Comparison of ENCODE assay signal across 19 cellular contexts in genomic region chr17:63809970-63810369, GRCh38.
"Had no signal": no experiment of that assay in that cellular context is flagged by ENCODE, and none has a peak within 500 bp of the region (broad histone marks: within the 10 kb centered on the region; RNA-seq: fewer than 3 reads in every experiment).

No MANE protein-coding gene starts in this region.

- H3K4me1 Mint-ChIP-seq: activated CD4-positive, alpha-beta T cell treated with anti-CD3 and anti-CD28 coated beads, Interleukin-2, amount 10 ng/mL, durations not matched to agents 7 days and 5 days; nephron progenitor cell had no signal

- H3K4me1 ChIP-seq: body of pancreas, lower lobe of right lung, sigmoid colon had no signal

- H3K27ac Mint-ChIP-seq: nephron progenitor cell; T-helper 2 cell treated with Interferon-gamma antibody and Interleukin-4, amounts not matched to agents 5 μg/mL and 100 μg/mL, for 36 hours had no signal

- H3K9me3 Mint-ChIP-seq: activated CD4-positive, alpha-beta T cell treated with anti-CD3 and anti-CD28 coated beads, Interleukin-2, amount 10 ng/mL, durations not matched to agents 7 days and 5 days; activated naive CD4-positive, alpha-beta T cell treated with anti-CD3 and anti-CD28 coated beads, Interleukin-2, amount 50 U/mL, for 24 hours; activated T-cell treated with anti-CD3 and anti-CD28 coated beads, Interleukin-2, amount 50 U/mL, for 72 hours; nephron progenitor cell; stimulated activated effector memory CD8-positive, alpha-beta T cell treated with anti-CD3 and anti-CD28 coated beads, Interleukin-12 subunit alpha, Interleukin-12 subunit beta, amount 100 ng/mL, for 72 hours; T-helper 2 cell treated with Interferon-gamma antibody and Interleukin-4, amounts not matched to agents 5 μg/mL and 100 μg/mL, for 36 hours had no signal

- H3K9me3 ChIP-seq: body of pancreas, lower lobe of right lung, sigmoid colon had no signal

- H3K4me3 Mint-ChIP-seq: activated CD4-positive, alpha-beta T cell treated with anti-CD3 and anti-CD28 coated beads, Interleukin-2, amount 10 ng/mL, durations not matched to agents 7 days and 5 days; activated naive CD4-positive, alpha-beta T cell treated with anti-CD3 and anti-CD28 coated beads, Interleukin-2, amount 50 U/mL, for 24 hours; activated T-cell treated with anti-CD3 and anti-CD28 coated beads, Interleukin-2, amount 50 U/mL, for 72 hours; nephron progenitor cell; stimulated activated effector memory CD8-positive, alpha-beta T cell treated with anti-CD3 and anti-CD28 coated beads, Interleukin-12 subunit alpha, Interleukin-12 subunit beta, amount 100 ng/mL, for 72 hours; T-helper 2 cell treated with Interferon-gamma antibody and Interleukin-4, amounts not matched to agents 5 μg/mL and 100 μg/mL, for 36 hours had no signal

- H3K4me3 ChIP-seq: body of pancreas, lower lobe of right lung, sigmoid colon had no signal

- H3K27ac ChIP-seq: body of pancreas, lower lobe of right lung, sigmoid colon had no signal

- ATAC-seq: activated T-cell treated with anti-CD3 and anti-CD28 coated beads, Interleukin-2, amount 50 U/mL, for 72 hours; body of pancreas; left colon; lower lobe of right lung; stimulated activated effector memory CD8-positive, alpha-beta T cell treated with anti-CD3 and anti-CD28 coated beads, Interleukin-12 subunit alpha, Interleukin-12 subunit beta, amount 100 ng/mL, for 72 hours had no signal

- DNase-seq: activated CD4-positive, alpha-beta T cell treated with anti-CD3 and anti-CD28 coated beads, Interleukin-2, amount 10 ng/mL, durations not matched to agents 7 days and 5 days; activated effector memory CD4-positive, alpha-beta T cell treated with anti-CD3 and anti-CD28 coated beads, Interleukin-2, amount 50 U/mL, for 16 hours; activated T-cell treated with anti-CD3 and anti-CD28 coated beads, Interleukin-2, amount 50 U/mL, for 72 hours; body of pancreas; central memory CD4-positive, alpha-beta T cell; erythroblast; foreskin melanocyte; hypothalamus; islet precursor cell; left colon; lower lobe of right lung; nephron progenitor cell; occipital lobe; posterior cingulate gyrus; sigmoid colon; stimulated activated CD4-positive, alpha-beta T cell treated with anti-CD3 and anti-CD28 coated beads, Interleukin-4, amount 100 ng/mL, for 24 hours had no signal

- H3K27me3 Mint-ChIP-seq: activated CD4-positive, alpha-beta T cell treated with anti-CD3 and anti-CD28 coated beads, Interleukin-2, amount 10 ng/mL, durations not matched to agents 7 days and 5 days; activated naive CD4-positive, alpha-beta T cell treated with anti-CD3 and anti-CD28 coated beads, Interleukin-2, amount 50 U/mL, for 24 hours had no signal

- H3K27me3 ChIP-seq: body of pancreas, sigmoid colon had no signal
